Comparison of ENCODE assay signal across 1 cellular context in genomic region chr4:673349-674091, GRCh38.
TF ChIP-seq lines count a peak whose summit lies in the region.

No MANE protein-coding gene starts in this region.

TF ChIP-seq in A549, 52 proteins besides CTCF, POLR2A, EP300 and RAD21:
- no peak for TF ChIP-seq BCL3 (IDR thresholded peaks at IDR 0.05)
- 0 out of 2 replicates have a peak, but pooled peaks have one; percentile 18 for TF ChIP-seq PHF8 (IDR thresholded peaks at IDR 0.05; ENCODE audit: borderline replicate concordance, low read depth)
- TF ChIP-seq NPAS2 (CRISPR knock-in tag; IDR thresholded peaks at IDR 0.05; ENCODE audit: borderline replicate concordance), result no peak
- TF ChIP-seq KDM5A (IDR thresholded peaks at IDR 0.05), result peak; percentile 41; the same call in 1 of the 2 replicates
- peak; percentile 50; the same call in 1 of the 2 replicates for TF ChIP-seq E2F6 (IDR thresholded peaks at IDR 0.05; ENCODE audit: borderline replicate concordance, low read depth)
- no peak for TF ChIP-seq MAFK (IDR thresholded peaks at IDR 0.05; ENCODE audit: partially characterized antibody)
